ENCODE assay signal across 18 cellular contexts in the genomic region with DNA sequence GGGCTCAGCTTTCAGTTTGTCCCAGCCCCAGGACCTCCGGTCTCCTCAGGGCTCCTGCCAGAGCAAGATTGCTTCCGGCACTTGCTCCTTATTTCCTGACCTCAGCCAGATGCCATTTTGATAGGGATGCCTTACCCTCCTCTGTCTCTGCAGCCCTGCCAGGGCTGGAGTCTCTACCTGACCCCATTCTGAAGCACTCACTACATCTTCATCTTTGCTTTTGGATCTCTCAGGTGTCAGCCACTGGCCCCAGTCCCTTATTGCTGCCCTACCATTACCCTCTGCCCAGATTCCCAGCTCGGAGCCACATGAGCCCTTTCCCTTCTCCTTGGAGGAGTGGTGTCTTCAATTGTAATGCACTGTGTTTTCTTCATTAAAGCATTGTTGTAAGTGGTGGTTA.
"Had no signal": no experiment of that assay in that cellular context is flagged by ENCODE, and none has a peak within 500 bp of the region (broad histone marks: within the 10 kb centered on the region; RNA-seq: fewer than 3 reads in every experiment).

No MANE protein-coding gene starts in this region.

- ATAC-seq: activated T-helper 17 cell treated with anti-CD3 and anti-CD28 coated beads, Interleukin-2, amount 50 U/mL, for 72 hours; heart right ventricle; left ventricle myocardium superior; naive thymus-derived CD8-positive, alpha-beta T cell; T-helper 17 cell had no signal

- H3K27ac ChIP-seq: coronary artery, heart right ventricle, right atrium auricular region, transverse colon, vagina had no signal

- DNase-seq: activated CD4-positive, alpha-beta T cell treated with anti-CD3 and anti-CD28 coated beads, Interleukin-2, amount 50 U/mL, for 1 hour; activated naive CD4-positive, alpha-beta T cell treated with anti-CD3 and anti-CD28 coated beads, Interleukin-2, amount 50 U/mL, for 16 hours; activated T-cell treated with anti-CD3 and anti-CD28 coated beads for 4 hours; effector memory CD4-positive, alpha-beta T cell; foreskin melanocyte; heart right ventricle; kidney; left ventricle myocardium superior; naive thymus-derived CD8-positive, alpha-beta T cell; occipital lobe; stimulated activated CD4-positive, alpha-beta T cell treated with anti-CD3 and anti-CD28 coated beads, Interleukin-4, amount 100 ng/mL, for 1 hour; stimulated activated naive CD4-positive, alpha-beta T cell treated with Interleukin-2 at 50 U/mL for 16 hours; T-helper 17 cell; transverse colon had no signal

- H3K9me3 ChIP-seq: heart right ventricle, right atrium auricular region, transverse colon, vagina had no signal

- H3K4me1 ChIP-seq: heart right ventricle, right atrium auricular region, transverse colon, vagina had no signal

- H3K4me3 ChIP-seq: coronary artery, heart right ventricle, right atrium auricular region, transverse colon, vagina had no signal

- H3K27me3 ChIP-seq: heart right ventricle, right atrium auricular region, transverse colon, vagina had no signal

- H3K36me3 ChIP-seq: heart right ventricle, right atrium auricular region, transverse colon, vagina had no signal
